ENCODE assay signal across 8 cellular contexts in genomic region chr9:88988796-88989641, GRCh38. TPM values are rescaled to one million over a fixed set of nuclear protein-coding genes. Genes with fewer than 3 reads are reported as not detected.
A peak's percentile ranks its signal among the peaks of the same experiment; 100 is the strongest.
DNase-seq lines count a peak whose midpoint lies in the region; ATAC-seq, FAIRE-seq and TF ChIP-seq lines count a peak whose summit lies in the region.

No MANE protein-coding gene starts in this region.

- TF ChIP-seq CTCF in GM12865 (IDR thresholded peaks at IDR 0.05; ENCODE audit: insufficient read depth, low read depth, low read length, missing control alignments) (no peak), sigmoid colon (IDR thresholded peaks at IDR 0.05) (no peak)

- H3K4me3 ChIP-seq in GM12865 (ENCODE audit: low read depth, low read length) (no peak overlapping the region), sigmoid colon (no peak overlapping the region)

- H3K27ac Mint-ChIP-seq in dendritic cell treated with granulocyte-macrophage colony-stimulating factor and Interleukin-4, amounts not matched to agents 40 ng/mL and 50 ng/mL, for 4 days, result peak overlapping the region; percentile 50

- FAIRE-seq in RCC 7860 (lab: Jason Lieb, UNC), result no peak

- no peaks in the 10 kb centered on the region for H3K9me3 Mint-ChIP-seq in dendritic cell treated with granulocyte-macrophage colony-stimulating factor and Interleukin-4, amounts not matched to agents 40 ng/mL and 50 ng/mL, for 4 days

- ATAC-seq in GM21529 (IDR thresholded peaks at IDR 0.05; ENCODE audit: unreplicated experiment) (no peak), GM19328 (IDR thresholded peaks at IDR 0.05; ENCODE audit: unreplicated experiment) (no peak)

- H3K36me3 Mint-ChIP-seq in dendritic cell treated with granulocyte-macrophage colony-stimulating factor and Interleukin-4, amounts not matched to agents 40 ng/mL and 50 ng/mL, for 4 days (ENCODE audit: low read depth), result no peaks in the 10 kb centered on the region

- peaks cover 32% of the 10 kb centered on the region for H3K27me3 Mint-ChIP-seq in dendritic cell treated with granulocyte-macrophage colony-stimulating factor and Interleukin-4, amounts not matched to agents 40 ng/mL and 50 ng/mL, for 4 days

- peak overlapping the region; percentile 45 for H3K4me3 Mint-ChIP-seq in dendritic cell treated with granulocyte-macrophage colony-stimulating factor and Interleukin-4, amounts not matched to agents 40 ng/mL and 50 ng/mL, for 4 days

- H3K4me1 ChIP-seq in sigmoid colon, result peaks cover 0 to 40% (median 29%) of the 10 kb centered on the region in 4 donors

- H3K27me3 ChIP-seq in sigmoid colon, result no peaks in the 10 kb centered on the region

- TF ChIP-seq POLR2A in sigmoid colon (IDR thresholded peaks at IDR 0.05), result no peak

- intact Hi-C loops in dendritic cell treated with granulocyte-macrophage colony-stimulating factor and Interleukin-4, amounts not matched to agents 40 ng/mL and 50 ng/mL, for 4 days (cut with micrococcal nuclease), result no loop called here
- intact Hi-C loops in sigmoid colon (cut with DNase I), result no loop called here

- H3K4me1 Mint-ChIP-seq in dendritic cell treated with granulocyte-macrophage colony-stimulating factor and Interleukin-4, amounts not matched to agents 40 ng/mL and 50 ng/mL, for 4 days (ENCODE audit: low read depth), result peaks cover 53% of the 10 kb centered on the region

- H3K27ac ChIP-seq in sigmoid colon, result peak overlapping the region in 3 of 4 donors; percentile 35 to 98 (median 37)

- DNase-seq in GM12865 (ENCODE audit: low read depth) (peak; percentile 30), MV-4-11 (lab: John Stamatoyannopoulos, UW) (peak; percentile 89), sigmoid colon (no peak), RCC 7860 (ENCODE audit: low spot score) (no peak), putamen (ENCODE audit: low spot score) (no peak)

- WGBS in sigmoid colon, 2 donors, result 14 to 17% methylated on average over 7 of the region's 7 CpGs

- TF ChIP-seq EP300 in sigmoid colon (IDR thresholded peaks at IDR 0.05), result no peak

- H3K9me3 ChIP-seq in sigmoid colon, result no peaks in the 10 kb centered on the region

- no peaks in the 10 kb centered on the region for H3K36me3 ChIP-seq in sigmoid colon

RNA-seq across cellular contexts. Expression of gene S1PR3, which starts 2.2 kb away (rescaled TPM):
- 10 to 100 TPM; 10.4 to 33.0 (median 16.8) TPM for total RNA-seq in sigmoid colon
- polyA plus RNA-seq in sigmoid colon, result 1 to 10 TPM in 2 of 3 donors, under 1 TPM in 1; 0.23 to 7.8 (median 2.4) TPM

Comparison
In these comparisons a context has a peak if more than half of its experiments do, and no peak if none do; other contexts are left out.
1. DNase-seq: peak in GM12865 (single experiment) and MV-4-11 (single experiment); none in sigmoid colon (single experiment), RCC 7860 (single experiment) and putamen (single experiment).